ENCODE assay signal across 1 cellular context in the genomic region with DNA sequence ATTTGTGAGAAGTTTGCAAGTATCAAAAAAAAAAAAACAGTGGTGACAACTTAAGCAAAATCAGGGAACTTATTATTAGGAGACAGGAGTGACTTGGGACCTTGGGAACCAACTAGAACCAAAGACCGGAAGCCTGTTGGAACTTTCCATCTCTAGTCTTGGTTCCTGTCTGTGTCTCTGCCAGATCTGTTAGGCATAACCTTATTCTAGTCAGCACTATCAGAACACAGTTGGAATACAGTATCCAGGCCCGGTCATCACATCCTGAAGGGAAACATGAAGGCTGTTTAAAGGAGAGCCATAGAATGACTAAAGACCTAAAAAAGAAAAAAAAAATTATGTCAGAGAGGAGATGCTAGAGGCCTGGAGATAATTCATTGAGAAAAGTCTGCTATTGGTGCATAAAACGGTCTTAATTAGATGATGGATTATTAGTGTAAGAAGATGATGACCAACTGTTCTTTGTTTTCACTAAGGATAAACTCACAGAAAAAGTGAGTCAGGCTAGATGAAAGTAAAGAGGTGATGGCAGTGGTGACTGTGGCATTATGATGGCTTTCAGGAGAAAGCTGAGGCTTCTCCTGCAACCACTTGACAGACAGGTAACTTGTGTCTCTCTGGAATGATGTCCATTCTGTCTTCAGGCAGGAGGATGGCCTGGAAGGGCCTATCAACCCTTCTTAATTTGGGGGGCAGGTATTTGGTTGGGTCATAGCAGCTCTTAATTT.
TF ChIP-seq lines count a peak whose summit lies in the region.

No MANE protein-coding gene starts in this region.

TF ChIP-seq in SK-N-SH treated with all-trans-retinoic acid at 6 μM for 48 hours, 23 proteins besides CTCF, POLR2A, EP300 and RAD21 (continued from another document):
- TF ChIP-seq, protein P1, sequence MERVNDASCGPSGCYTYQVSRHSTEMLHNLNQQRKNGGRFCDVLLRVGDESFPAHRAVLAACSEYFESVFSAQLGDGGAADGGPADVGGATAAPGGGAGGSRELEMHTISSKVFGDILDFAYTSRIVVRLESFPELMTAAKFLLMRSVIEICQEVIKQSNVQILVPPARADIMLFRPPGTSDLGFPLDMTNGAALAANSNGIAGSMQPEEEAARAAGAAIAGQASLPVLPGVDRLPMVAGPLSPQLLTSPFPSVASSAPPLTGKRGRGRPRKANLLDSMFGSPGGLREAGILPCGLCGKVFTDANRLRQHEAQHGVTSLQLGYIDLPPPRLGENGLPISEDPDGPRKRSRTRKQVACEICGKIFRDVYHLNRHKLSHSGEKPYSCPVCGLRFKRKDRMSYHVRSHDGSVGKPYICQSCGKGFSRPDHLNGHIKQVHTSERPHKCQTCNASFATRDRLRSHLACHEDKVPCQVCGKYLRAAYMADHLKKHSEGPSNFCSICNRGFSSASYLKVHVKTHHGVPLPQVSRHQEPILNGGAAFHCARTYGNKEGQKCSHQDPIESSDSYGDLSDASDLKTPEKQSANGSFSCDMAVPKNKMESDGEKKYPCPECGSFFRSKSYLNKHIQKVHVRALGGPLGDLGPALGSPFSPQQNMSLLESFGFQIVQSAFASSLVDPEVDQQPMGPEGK (CRISPR knock-in tag; IDR thresholded peaks at IDR 0.05; ENCODE audit: borderline replicate concordance), result no peak
- TF ChIP-seq SNAI2 (CRISPR knock-in tag; IDR thresholded peaks at IDR 0.05) (no peak), CSDC2 (CRISPR knock-in tag; IDR thresholded peaks at IDR 0.05) (no peak), ZNF8 (CRISPR knock-in tag; IDR thresholded peaks at IDR 0.05) (no peak)
- TF ChIP-seq, protein P2, sequence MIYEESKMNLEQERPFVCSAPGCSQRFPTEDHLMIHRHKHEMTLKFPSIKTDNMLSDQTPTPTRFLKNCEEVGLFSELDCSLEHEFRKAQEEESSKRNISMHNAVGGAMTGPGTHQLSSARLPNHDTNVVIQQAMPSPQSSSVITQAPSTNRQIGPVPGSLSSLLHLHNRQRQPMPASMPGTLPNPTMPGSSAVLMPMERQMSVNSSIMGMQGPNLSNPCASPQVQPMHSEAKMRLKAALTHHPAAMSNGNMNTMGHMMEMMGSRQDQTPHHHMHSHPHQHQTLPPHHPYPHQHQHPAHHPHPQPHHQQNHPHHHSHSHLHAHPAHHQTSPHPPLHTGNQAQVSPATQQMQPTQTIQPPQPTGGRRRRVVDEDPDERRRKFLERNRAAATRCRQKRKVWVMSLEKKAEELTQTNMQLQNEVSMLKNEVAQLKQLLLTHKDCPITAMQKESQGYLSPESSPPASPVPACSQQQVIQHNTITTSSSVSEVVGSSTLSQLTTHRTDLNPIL (CRISPR knock-in tag; IDR thresholded peaks at IDR 0.05; ENCODE audit: low read depth), result no peak
- TF ChIP-seq, protein P3, sequence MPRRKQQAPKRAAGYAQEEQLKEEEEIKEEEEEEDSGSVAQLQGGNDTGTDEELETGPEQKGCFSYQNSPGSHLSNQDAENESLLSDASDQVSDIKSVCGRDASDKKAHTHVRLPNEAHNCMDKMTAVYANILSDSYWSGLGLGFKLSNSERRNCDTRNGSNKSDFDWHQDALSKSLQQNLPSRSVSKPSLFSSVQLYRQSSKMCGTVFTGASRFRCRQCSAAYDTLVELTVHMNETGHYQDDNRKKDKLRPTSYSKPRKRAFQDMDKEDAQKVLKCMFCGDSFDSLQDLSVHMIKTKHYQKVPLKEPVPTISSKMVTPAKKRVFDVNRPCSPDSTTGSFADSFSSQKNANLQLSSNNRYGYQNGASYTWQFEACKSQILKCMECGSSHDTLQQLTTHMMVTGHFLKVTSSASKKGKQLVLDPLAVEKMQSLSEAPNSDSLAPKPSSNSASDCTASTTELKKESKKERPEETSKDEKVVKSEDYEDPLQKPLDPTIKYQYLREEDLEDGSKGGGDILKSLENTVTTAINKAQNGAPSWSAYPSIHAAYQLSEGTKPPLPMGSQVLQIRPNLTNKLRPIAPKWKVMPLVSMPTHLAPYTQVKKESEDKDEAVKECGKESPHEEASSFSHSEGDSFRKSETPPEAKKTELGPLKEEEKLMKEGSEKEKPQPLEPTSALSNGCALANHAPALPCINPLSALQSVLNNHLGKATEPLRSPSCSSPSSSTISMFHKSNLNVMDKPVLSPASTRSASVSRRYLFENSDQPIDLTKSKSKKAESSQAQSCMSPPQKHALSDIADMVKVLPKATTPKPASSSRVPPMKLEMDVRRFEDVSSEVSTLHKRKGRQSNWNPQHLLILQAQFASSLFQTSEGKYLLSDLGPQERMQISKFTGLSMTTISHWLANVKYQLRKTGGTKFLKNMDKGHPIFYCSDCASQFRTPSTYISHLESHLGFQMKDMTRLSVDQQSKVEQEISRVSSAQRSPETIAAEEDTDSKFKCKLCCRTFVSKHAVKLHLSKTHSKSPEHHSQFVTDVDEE (CRISPR knock-in tag; IDR thresholded peaks at IDR 0.05), result no peak
